In genomic region chr6:100257661-100258395, GRCh38 we compare ENCODE assay signal across 8 cellular contexts.
DNase-seq lines count a peak whose midpoint lies in the region; ATAC-seq and TF ChIP-seq lines count a peak whose summit lies in the region.

No MANE protein-coding gene starts in this region.

- CTCF ChIA-PET in Panc1 (lab: Charles Lee), result no interaction called here

- ATAC-seq in GM21390 (IDR thresholded peaks at IDR 0.05; ENCODE audit: unreplicated experiment) (peak; percentile 95), HG03521 (IDR thresholded peaks at IDR 0.05; ENCODE audit: unreplicated experiment) (peak; percentile 91), Panc1 (peak; percentile 90), left lung (no peak)

- POLR2A ChIA-PET in Panc1 (lab: Charles Lee), result interaction anchor here (0.6 kb wide), 1 partner anchor 203 kb away, joined by 5 read pairs; no protein-coding TSS in a partner anchor

- in situ Hi-C loops in Panc1 (cut with HindIII; ENCODE audit: low pct_unique_long_range_greater_than_20kb, low sequenced_read_pairs), result no loop called here

- H3K27ac ChIP-seq in Panc1 (ENCODE audit: low read length), result no peak overlapping the region
- no peak overlapping the region for H3K27ac ChIP-seq in left lung
- no peak overlapping the region for H3K27ac ChIP-seq in vagina

- no peaks in the 10 kb centered on the region for H3K27me3 ChIP-seq in Panc1 (ENCODE audit: control insufficient read depth, insufficient read depth, low read length)
- H3K27me3 ChIP-seq in left lung, result no peaks in the 10 kb centered on the region
- H3K27me3 ChIP-seq in vagina, result no peaks in the 10 kb centered on the region

- H3K36me3 ChIP-seq in Panc1 (ENCODE audit: control insufficient read depth, insufficient read depth, low read length) (no peaks in the 10 kb centered on the region), left lung (no peaks in the 10 kb centered on the region), vagina (no peaks in the 10 kb centered on the region)

- H3K4me1 ChIP-seq in Panc1 (ENCODE audit: control insufficient read depth, insufficient read depth, low read length), result no peaks in the 10 kb centered on the region
- no peaks in the 10 kb centered on the region for H3K4me1 ChIP-seq in left lung
- no peaks in the 10 kb centered on the region for H3K4me1 ChIP-seq in vagina

- TF ChIP-seq POLR2A in vagina (IDR thresholded peaks at IDR 0.05), result no peak

- intact Hi-C loops in Panc1 (cut with micrococcal nuclease; ENCODE audit: unreplicated experiment), result no loop called here
- intact Hi-C loops in left lung (cut with DNase I), result no loop called here
- intact Hi-C loops in vagina (cut with DNase I), result no loop called here

- no peaks in the 10 kb centered on the region for H3K9me3 ChIP-seq in Panc1 (ENCODE audit: control insufficient read depth, insufficient read depth, low read depth, low read length)
- no peaks in the 10 kb centered on the region for H3K9me3 ChIP-seq in left lung
- H3K9me3 ChIP-seq in vagina, result no peaks in the 10 kb centered on the region

- H3K4me3 ChIP-seq in Panc1 (ENCODE audit: low read depth in 2 of 2, low read length in 2 of 2) (peak overlapping the region in 1 of 2 experiments; percentile 34; a peak in 2 of 4 replicates), left lung (no peak overlapping the region), vagina (no peak overlapping the region)

- TF ChIP-seq CTCF in Panc1 (IDR thresholded peaks at IDR 0.05) (peak; percentile 45; the same call in 1 of the 2 replicates), left lung (IDR thresholded peaks at IDR 0.05) (no peak), vagina (IDR thresholded peaks at IDR 0.05) (no peak)

- DNase-seq in EL, result peak; percentile 70
- peak; percentile 56 for DNase-seq in Panc1 (ENCODE audit: low read depth, low spot score)
- peak; percentile 71 for DNase-seq in fibroblast of the conjunctiva (ENCODE audit: low read depth)
- no peak for DNase-seq in SKM-1 (lab: John Stamatoyannopoulos, UW; ENCODE audit: unreplicated experiment)
- no peak for DNase-seq in left lung
- DNase-seq in vagina (ENCODE audit: extremely low spot score in 2 of 2), result no peak

- BruUV-seq in Panc1 (replicated peaks; lab: Mats Ljungman, UMichigan), result no TSS peak

Comparison
In these comparisons a context has a peak if more than half of its experiments do, and no peak if none do; other contexts are left out.
1. DNase-seq: peak in EL (single experiment), Panc1 (single experiment) and fibroblast of the conjunctiva (single experiment); none in SKM-1 (single experiment), left lung (0 of 2) and vagina (0 of 2).